In genomic region chr3:20012164-20012563, GRCh38 we compare ENCODE assay signal across 11 cellular contexts. TPM values are rescaled to one million over a fixed set of nuclear protein-coding genes. Genes with fewer than 3 reads are reported as not detected.
"Had no signal": no experiment of that assay in that cellular context is flagged by ENCODE, and none has a peak within 500 bp of the region (broad histone marks: within the 10 kb centered on the region; RNA-seq: fewer than 3 reads in every experiment).

PP2D1 (minus strand) TSS chr3:20012264; CDS start chr3:20012072, 192 bp downstream.

- H2AFZ ChIP-seq: GM23248 had no signal

- ATAC-seq: HCT116 had no signal

- H3K9ac ChIP-seq: GM23248 had no signal

- H3K4me1 ChIP-seq: HAP-1 had no signal

- DNase-seq: GM23248, GOT3, H7, HFFc6, IMR-90, KBM-7 had no signal

- FAIRE-seq: HTR-8/SVneo had no signal

- H3K9me3 ChIP-seq: HAP-1 had no signal

- H3K27ac ChIP-seq: GM23248 had no signal

- H3K36me3 ChIP-seq: HAP-1 had no signal

- H3K4me3 ChIP-seq: GM23248, HAP-1 had no signal

RNA-seq across cellular contexts. Expression of gene PP2D1, which starts in this region (rescaled TPM):
- total RNA-seq: GM23248, H4, H7, HFFc6, HT-29, IMR-90 had no signal
- polyA plus RNA-seq: IMR-90 had no signal
